In the genomic region with DNA sequence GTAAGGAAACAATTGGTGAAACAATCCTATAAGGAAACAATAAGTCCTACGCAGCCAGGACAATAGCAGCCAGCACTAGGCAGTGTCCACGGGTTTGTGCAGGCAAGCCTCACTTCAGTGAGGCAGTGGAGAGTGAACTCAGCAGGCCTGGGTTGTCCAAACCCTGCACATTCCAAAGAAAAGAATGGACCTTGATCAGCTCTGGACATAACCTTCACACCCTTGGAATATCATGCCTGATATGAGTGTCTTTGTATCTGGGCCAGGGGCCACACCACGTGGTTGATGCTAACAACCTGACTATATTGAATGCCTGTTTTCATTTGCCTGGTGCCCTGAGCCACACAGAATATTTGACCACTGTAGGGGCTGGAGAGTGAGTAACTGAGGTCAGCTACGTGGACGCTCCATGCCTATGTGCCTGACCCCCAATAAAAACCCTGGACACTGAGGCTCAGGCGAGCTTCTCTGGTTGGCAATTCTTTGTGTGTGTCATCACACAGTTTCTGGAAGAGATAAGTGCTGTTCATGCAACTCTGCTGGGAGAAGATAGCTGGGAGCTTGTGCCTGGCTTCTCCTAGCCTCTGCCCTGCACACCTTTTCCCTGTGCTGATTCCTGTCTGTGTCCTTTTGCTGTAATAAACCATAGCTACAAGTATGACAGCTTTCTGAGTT, we compare ENCODE assay signal across 25 cellular contexts.
DNase-seq lines count a peak whose midpoint lies in the region; ATAC-seq, FAIRE-seq and TF ChIP-seq lines count a peak whose summit lies in the region.
"Had no signal": no experiment of that assay in that cellular context is flagged by ENCODE, and none has a peak within 500 bp of the region (broad histone marks: within the 10 kb centered on the region; RNA-seq: fewer than 3 reads in every experiment).

No MANE protein-coding gene starts in this region.

- CTCF ChIA-PET in activated CD8-positive, alpha-beta T cell treated with anti-CD3 and anti-CD28 coated beads for 36 hours (lab: Charles Lee) = interaction anchor here (0.6 to 2.5 kb wide), 5 partner anchors 12 to 182 kb away, joined by 3 to 7 read pairs (median 3); no protein-coding TSS in a partner anchor
- CTCF ChIA-PET in activated CD8-positive, alpha-beta T cell treated with anti-CD3 and anti-CD28 coated beads, Interleukin-2, amount 10 ng/mL, durations not matched to agents 7 days and 5 days (lab: Charles Lee) = interaction anchor here (0.6 kb wide), 1 partner anchor 483 kb away, joined by 3 read pairs; no protein-coding TSS in a partner anchor
- CTCF ChIA-PET in K562 (lab: Yijun Ruan, JAX; ENCODE audit: low intra/inter-chr PET ratio) = no interaction called here

- BruUV-seq in K562 (replicated peaks; lab: Mats Ljungman, UMichigan) = no TSS peak

- 12% methylated on average over 6 of the region's 6 CpGs for WGBS in K562 (ENCODE audit: insufficient coverage, low coverage, missing lambda C conversion rate)

- H4K20me1 ChIP-seq in K562 (replicated peaks; ENCODE audit: control insufficient read depth, insufficient read depth, low read length) = no peaks in the 10 kb centered on the region
- H4K20me1 ChIP-seq: BLaER1 had no signal

- POLR2A ChIA-PET in activated CD8-positive, alpha-beta T cell treated with anti-CD3 and anti-CD28 coated beads for 36 hours (lab: Charles Lee) = interaction anchor here (1.2 kb wide), 1 partner anchor 113 kb away, joined by 4 read pairs; no protein-coding TSS in a partner anchor
- POLR2A ChIA-PET in activated CD8-positive, alpha-beta T cell treated with anti-CD3 and anti-CD28 coated beads, Interleukin-2, amount 10 ng/mL, durations not matched to agents 7 days and 5 days (lab: Charles Lee) = no interaction called here
- POLR2A ChIA-PET in K562 (lab: Yijun Ruan, JAX) = interaction anchor here (0.6 to 1.2 kb wide), 4 partner anchors 8 to 372 kb away, joined by 3 to 5 read pairs (median 3); no protein-coding TSS in a partner anchor

- H3K36me3 Mint-ChIP-seq in activated CD8-positive, alpha-beta T cell treated with anti-CD3 and anti-CD28 coated beads for 36 hours (ENCODE audit: low read depth) = peaks cover 6% of the 10 kb centered on the region
- H3K36me3 Mint-ChIP-seq in activated CD8-positive, alpha-beta T cell treated with anti-CD3 and anti-CD28 coated beads, Interleukin-2, amount 10 ng/mL, durations not matched to agents 7 days and 5 days (ENCODE audit: low read depth) = no peaks in the 10 kb centered on the region
- peaks cover 2% of the 10 kb centered on the region for H3K36me3 Mint-ChIP-seq in neural crest cell (ENCODE audit: low read depth)

- H3K9ac ChIP-seq in K562 (ENCODE audit: insufficient read depth in 1 of 2, low read depth in 2 of 2, low read length in 2 of 2) = no peak overlapping the region
- H3K9ac ChIP-seq: BLaER1, GM23248 had no signal

- ATAC-seq in activated CD8-positive, alpha-beta T cell treated with anti-CD3 and anti-CD28 coated beads for 36 hours = no peak
- no peak for ATAC-seq in activated CD8-positive, alpha-beta T cell treated with anti-CD3 and anti-CD28 coated beads, Interleukin-2, amount 10 ng/mL, durations not matched to agents 7 days and 5 days
- no peak for ATAC-seq in K562

- no peak for TF ChIP-seq RAD21 in K562 (CRISPR knock-in tag; conservative IDR thresholded peaks at IDR 0.05 in 1 of 2, IDR thresholded peaks at IDR 0.05 in 1 of 2)

- no peak overlapping the region for H3K4me3 ChIP-seq in K562
- H3K4me3 ChIP-seq: BLaER1, GM23248, SK-N-MC had no signal

- no peaks in the 10 kb centered on the region for H3K27me3 Mint-ChIP-seq in activated CD8-positive, alpha-beta T cell treated with anti-CD3 and anti-CD28 coated beads for 36 hours
- peaks cover 9% of the 10 kb centered on the region for H3K27me3 Mint-ChIP-seq in activated CD8-positive, alpha-beta T cell treated with anti-CD3 and anti-CD28 coated beads, Interleukin-2, amount 10 ng/mL, durations not matched to agents 7 days and 5 days (ENCODE audit: low read depth)
- H3K27me3 Mint-ChIP-seq in neural crest cell (ENCODE audit: low read depth) = peaks cover 25% of the 10 kb centered on the region
- H3K27me3 Mint-ChIP-seq: CD4-positive, alpha-beta T cell had no signal

- no peak overlapping the region for H3K4me3 Mint-ChIP-seq in activated CD8-positive, alpha-beta T cell treated with anti-CD3 and anti-CD28 coated beads for 36 hours
- no peak overlapping the region for H3K4me3 Mint-ChIP-seq in activated CD8-positive, alpha-beta T cell treated with anti-CD3 and anti-CD28 coated beads, Interleukin-2, amount 10 ng/mL, durations not matched to agents 7 days and 5 days
- H3K4me3 Mint-ChIP-seq in neural crest cell = no peak overlapping the region
- H3K4me3 Mint-ChIP-seq: CD4-positive, alpha-beta T cell; H9 had no signal

- H3K27ac ChIP-seq in K562 (ENCODE audit: extremely low read depth, low read depth, low read length) = no peak overlapping the region
- H3K27ac ChIP-seq: BLaER1, GM23248, SK-N-MC had no signal

- no peaks in the 10 kb centered on the region for H3K36me3 ChIP-seq in K562 (ENCODE audit: control insufficient read depth, insufficient read depth, low read length)

- no peak overlapping the region for H2AFZ ChIP-seq in K562 (ENCODE audit: low read depth, low read length)
- H2AFZ ChIP-seq: GM23248 had no signal

- no peak for FAIRE-seq in K562 (lab: Jason Lieb, UNC)
- FAIRE-seq: A204.1, RCC 7860 had no signal

- no peaks in the 10 kb centered on the region; a peak in 1 of 5 replicates for H3K27me3 ChIP-seq in K562 (ENCODE audit: control insufficient read depth in 2 of 2, insufficient read depth in 2 of 2, low read length in 2 of 2)

- peak; percentile 24 for DNase-seq in activated CD8-positive, alpha-beta T cell treated with anti-CD3 and anti-CD28 coated beads for 36 hours
- DNase-seq in activated CD8-positive, alpha-beta T cell treated with anti-CD3 and anti-CD28 coated beads, Interleukin-2, amount 10 ng/mL, durations not matched to agents 7 days and 5 days = no peak
- peak; percentile 11 for DNase-seq in stimulated activated CD4-positive, alpha-beta T cell treated with anti-CD3 and anti-CD28 coated beads, Interleukin-4, amount 100 ng/mL, for 24 hours
- no peak for DNase-seq in stimulated activated CD4-positive, alpha-beta T cell treated with anti-CD3 and anti-CD28 coated beads, Interleukin-2, amount 100 ng/mL, for 24 hours
- DNase-seq in K562 (ENCODE audit: extremely low read depth in 1 of 4, low spot score in 3 of 4) (peak in 1 of 4 experiments; percentile 33), neural crest cell (ENCODE audit: low read depth, low spot score) (no peak), CD1c-positive myeloid dendritic cell (ENCODE audit: extremely low spot score) (no peak), cerebellar nuclear complex (lab: John Stamatoyannopoulos, UW) (no peak)
- DNase-seq: CD4-positive, alpha-beta T cell; COR-L47; DMS53; GM23248; H9; NCI-H1048; NCI-H1417; NCI-H1694; NCI-H2029 treated with DMSO at 0.1 percent for 48 hours; NCI-H2227 treated with DMSO at 0.1 percent for 48 hours; NCI-H526 treated with DMSO at 0.1 percent for 48 hours; SIG-M5 had no signal

- peaks cover 12 to 24% of the 10 kb centered on the region in 2 experiments for H3K4me1 ChIP-seq in K562 (replicated peaks in 1 of 2; ENCODE audit: control insufficient read depth in 2 of 2, insufficient read depth in 2 of 2, low read length in 2 of 2)

- TF ChIP-seq EP300 in K562 (IDR thresholded peaks at IDR 0.05; ENCODE audit: low read length) = no peak

- in situ Hi-C loops in K562 (cut with MboI) = no loop called here

- H3K4me2 ChIP-seq in K562 (ENCODE audit: insufficient read depth, low read length) = no peak overlapping the region
- H3K4me2 ChIP-seq: BLaER1 had no signal

- TF ChIP-seq CTCF in activated CD8-positive, alpha-beta T cell treated with anti-CD3 and anti-CD28 coated beads for 36 hours (IDR thresholded peaks at IDR 0.05) = no peak
- TF ChIP-seq CTCF in K562 (IDR thresholded peaks at IDR 0.05 in 2 of 3, conservative IDR thresholded peaks at IDR 0.05 in 1 of 3; ENCODE audit: insufficient read depth in 2 of 3, low read depth in 1 of 3, low read length in 3 of 3) = no peak
- no peak for TF ChIP-seq CTCF in neural crest cell (conservative IDR thresholded peaks at IDR 0.05)

- H3K9me1 ChIP-seq in K562 (ENCODE audit: control insufficient read depth, insufficient read depth, low read length) = no peaks in the 10 kb centered on the region

- H3K4me1 Mint-ChIP-seq in activated CD8-positive, alpha-beta T cell treated with anti-CD3 and anti-CD28 coated beads for 36 hours (ENCODE audit: low read depth) = peaks cover 19% of the 10 kb centered on the region
- peaks cover 14% of the 10 kb centered on the region for H3K4me1 Mint-ChIP-seq in activated CD8-positive, alpha-beta T cell treated with anti-CD3 and anti-CD28 coated beads, Interleukin-2, amount 10 ng/mL, durations not matched to agents 7 days and 5 days (ENCODE audit: low read depth)
- H3K4me1 Mint-ChIP-seq in neural crest cell = peaks cover 23% of the 10 kb centered on the region

- no peaks in the 10 kb centered on the region; the same call in 1 of the 2 replicates for H3K9me3 ChIP-seq in K562 (replicated peaks; ENCODE audit: control insufficient read depth, insufficient read depth, low read depth, low read length)

- no peak overlapping the region for H3K27ac Mint-ChIP-seq in activated CD8-positive, alpha-beta T cell treated with anti-CD3 and anti-CD28 coated beads for 36 hours
- H3K27ac Mint-ChIP-seq in activated CD8-positive, alpha-beta T cell treated with anti-CD3 and anti-CD28 coated beads, Interleukin-2, amount 10 ng/mL, durations not matched to agents 7 days and 5 days = no peak overlapping the region
- peak overlapping the region; percentile 35 for H3K27ac Mint-ChIP-seq in neural crest cell (ENCODE audit: unreplicated experiment)
- H3K27ac Mint-ChIP-seq: CD4-positive, alpha-beta T cell; H9; IgD-negative memory B cell had no signal

- intact Hi-C loops in activated CD8-positive, alpha-beta T cell treated with anti-CD3 and anti-CD28 coated beads for 36 hours (cut with micrococcal nuclease) = no loop called here
- intact Hi-C loops in K562 (cut with micrococcal nuclease) = no loop called here

- no peaks in the 10 kb centered on the region for H3K79me2 ChIP-seq in K562 (ENCODE audit: control insufficient read depth, insufficient read depth, low read length)

- H3K9me3 Mint-ChIP-seq in activated CD8-positive, alpha-beta T cell treated with anti-CD3 and anti-CD28 coated beads for 36 hours = peaks cover 21% of the 10 kb centered on the region
- peaks cover 4% of the 10 kb centered on the region for H3K9me3 Mint-ChIP-seq in activated CD8-positive, alpha-beta T cell treated with anti-CD3 and anti-CD28 coated beads, Interleukin-2, amount 10 ng/mL, durations not matched to agents 7 days and 5 days (ENCODE audit: insufficient read depth)
- H3K9me3 Mint-ChIP-seq in neural crest cell = peaks cover 4% of the 10 kb centered on the region

- no peak for TF ChIP-seq POLR2A in K562 (conservative IDR thresholded peaks at IDR 0.05)

TF ChIP-seq in K562, 482 proteins besides CTCF, POLR2A, EP300 and RAD21 (continues in another document):
- TF ChIP-seq TRIM28 (IDR thresholded peaks at IDR 0.05) (peak; percentile 40; the same call in 1 of the 2 replicates), KLF13 (tag; IDR thresholded peaks at IDR 0.05; ENCODE audit: borderline replicate concordance, low read depth) (no peak), NR2C1 (IDR thresholded peaks at IDR 0.05) (no peak), NR2C1 (tag; IDR thresholded peaks at IDR 0.05) (no peak), HIVEP1 (CRISPR knock-in tag; IDR thresholded peaks at IDR 0.05) (no peak), ZNF696 (CRISPR knock-in tag; conservative IDR thresholded peaks at IDR 0.05) (no peak)

Comparison
In these comparisons a context has a peak if more than half of its experiments do, and no peak if none do; other contexts are left out.
1. DNase-seq: peak in activated CD8-positive, alpha-beta T cell treated with anti-CD3 and anti-CD28 coated beads for 36 hours (single experiment) and stimulated activated CD4-positive, alpha-beta T cell treated with anti-CD3 and anti-CD28 coated beads, Interleukin-4, amount 100 ng/mL, for 24 hours (single experiment); none in activated CD8-positive, alpha-beta T cell treated with anti-CD3 and anti-CD28 coated beads, Interleukin-2, amount 10 ng/mL, durations not matched to agents 7 days and 5 days (single experiment), stimulated activated CD4-positive, alpha-beta T cell treated with anti-CD3 and anti-CD28 coated beads, Interleukin-2, amount 100 ng/mL, for 24 hours (0 of 2), neural crest cell (single experiment), CD1c-positive myeloid dendritic cell (single experiment) and cerebellar nuclear complex (0 of 2).